In genomic region chr9:136615631-136616306, GRCh38 we compare ENCODE assay signal across 16 cellular contexts. TPM values are rescaled to one million over a fixed set of nuclear protein-coding genes. Genes with fewer than 3 reads are reported as not detected.
DNase-seq lines count a peak whose midpoint lies in the region; ATAC-seq and TF ChIP-seq lines count a peak whose summit lies in the region.
"Had no signal": no experiment of that assay in that cellular context is flagged by ENCODE, and none has a peak within 500 bp of the region (broad histone marks: within the 10 kb centered on the region; RNA-seq: fewer than 3 reads in every experiment).

No MANE protein-coding gene starts in this region.

- H3K36me3 ChIP-seq in HCT116 (ENCODE audit: control insufficient read depth in 1 of 2, insufficient read depth in 2 of 2, low read length in 2 of 2) (no peaks in the 10 kb centered on the region), mesendoderm (ENCODE audit: control insufficient read depth, insufficient read depth, low read length) (no peaks in the 10 kb centered on the region)
- H3K36me3 ChIP-seq: breast epithelium had no signal

- H2AFZ ChIP-seq in HCT116 (ENCODE audit: low read depth, low read length, poor library complexity, severe bottlenecking): no peak overlapping the region

- TF ChIP-seq CTCF in C4-2B (conservative IDR thresholded peaks at IDR 0.05) (no peak), HCT116 (IDR thresholded peaks at IDR 0.05 in 2 of 3, conservative IDR thresholded peaks at IDR 0.05 in 1 of 3; ENCODE audit: borderline replicate concordance in 1 of 3, insufficient read depth in 1 of 3, low read depth in 2 of 3, low read length in 2 of 3) (no peak), VCaP (conservative IDR thresholded peaks at IDR 0.05) (no peak)

- peak overlapping the region; percentile 38 for H3K56ac ChIP-seq in mesendoderm (ENCODE audit: low read length)

- H3K4me1 ChIP-seq in HCT116 (ENCODE audit: control insufficient read depth in 1 of 2, insufficient read depth in 2 of 2, low read length in 2 of 2) (peaks cover 0 to 10% of the 10 kb centered on the region in 2 experiments; a peak in 3 of 4 replicates), mesendoderm (ENCODE audit: control insufficient read depth, low read depth, low read length) (no peaks in the 10 kb centered on the region)

- H2BK15ac ChIP-seq in mesendoderm (replicated peaks; ENCODE audit: low read depth): no peak overlapping the region

- no peak overlapping the region for H4K8ac ChIP-seq in mesendoderm (ENCODE audit: low read depth, low read length)

- no peak for TF ChIP-seq POLR2A in HCT116 (IDR thresholded peaks at IDR 0.05; ENCODE audit: borderline replicate concordance, extremely low read depth, insufficient read depth, insufficient read length)

- ATAC-seq in HCT116: peak; percentile 68
- ATAC-seq in HG02870 (IDR thresholded peaks at IDR 0.05; ENCODE audit: unreplicated experiment): no peak

- BruUV-seq in HCT116 (replicated peaks; lab: Mats Ljungman, UMichigan): no TSS peak

- H4K20me1 ChIP-seq in HCT116 (ENCODE audit: insufficient read depth): no peaks in the 10 kb centered on the region

- H3K18ac ChIP-seq in mesendoderm (ENCODE audit: low read length): no peak overlapping the region

- no peak overlapping the region for H2BK5ac ChIP-seq in mesendoderm (ENCODE audit: low read length)

- no peaks in the 10 kb centered on the region for H3K79me2 ChIP-seq in HCT116 (ENCODE audit: insufficient read depth, low read length)
- no peaks in the 10 kb centered on the region for H3K79me2 ChIP-seq in mesendoderm (ENCODE audit: control insufficient read depth, insufficient read depth, low read length)

- no peaks in the 10 kb centered on the region for H3K79me1 ChIP-seq in mesendoderm (ENCODE audit: low read length)

- no peak overlapping the region for H3K4ac ChIP-seq in mesendoderm (ENCODE audit: low read depth, low read length)

- H3K27me3 ChIP-seq in HCT116 (ENCODE audit: insufficient read depth, low read length): no peaks in the 10 kb centered on the region
- no peaks in the 10 kb centered on the region for H3K27me3 ChIP-seq in mesendoderm (ENCODE audit: insufficient read depth, low read length, poor library complexity)
- H3K27me3 ChIP-seq: breast epithelium had no signal

- H3K4me2 ChIP-seq in HCT116 (ENCODE audit: low read length) (peak overlapping the region; percentile 41), mesendoderm (ENCODE audit: low read length) (no peak overlapping the region)

- H3K4me3 ChIP-seq in HCT116 (replicated peaks in 1 of 2; ENCODE audit: low read depth in 1 of 2, low read length in 2 of 2) (no peak overlapping the region), mesendoderm (ENCODE audit: low read length) (no peak overlapping the region)
- H3K4me3 ChIP-seq: breast epithelium had no signal

- DNase-seq in HCT116 (ENCODE audit: low read depth, low spot score) (no peak), mesendoderm (peak; percentile 44), NCI-H1092 treated with DMSO at 0.1 percent for 48 hours (lab: John Stamatoyannopoulos, UW) (no peak), SIG-M5 treated with dmso at 0.1 percent for 504 hours (lab: John Stamatoyannopoulos, UW; ENCODE audit: unreplicated experiment) (no peak)
- no peak for DNase-seq in activated CD4-positive, CD25-positive, alpha-beta regulatory T cell treated with anti-CD3 and anti-CD28 coated beads, Interleukin-2, amount 50 U/mL, for 72 hours
- DNase-seq: GF-D8, HCEC 1CT, kidney glomerular epithelial cell, naive B cell, NCI-H1048, NCI-H446 treated with DMSO at 0.1 percent for 48 hours had no signal

- H3K23ac ChIP-seq in mesendoderm (ENCODE audit: low read length): no peak overlapping the region

- no peaks in the 10 kb centered on the region for H3K9me3 ChIP-seq in HCT116 (ENCODE audit: control insufficient read depth in 1 of 2, insufficient read depth in 1 of 2, low read depth in 1 of 2, low read length in 2 of 2)
- H3K9me3 ChIP-seq: breast epithelium had no signal

- intact Hi-C loops in HCT116 (cut with micrococcal nuclease): no loop called here

- no peaks in the 10 kb centered on the region for H3K9me2 ChIP-seq in HCT116 (ENCODE audit: insufficient read depth)

- no peak overlapping the region for H2BK120ac ChIP-seq in mesendoderm (ENCODE audit: low read depth, low read length)

- H4K5ac ChIP-seq in mesendoderm (ENCODE audit: low read length): no peak overlapping the region

- CTCF ChIA-PET in HCT116 (lab: Charles Lee): no interaction called here

- TF ChIP-seq RAD21 in HCT116 (IDR thresholded peaks at IDR 0.05; ENCODE audit: low read depth): no peak

- RAD21 ChIA-PET in HCT116 (lab: Charles Lee; ENCODE audit: low non-redundant PET in 1 of 2, low total read pairs in 2 of 2, uncharacterized antibody in 2 of 2, unreplicated experiment in 2 of 2): no interaction called here

- no CpG with 5 or more reads among the region's 17 CpGs for WGBS in mesendoderm (ENCODE audit: extremely low coverage, insufficient coverage, low lambda C conversion rate)

- POLR2A ChIA-PET in HCT116 (lab: Charles Lee): no interaction called here

- H3K27ac ChIP-seq in C4-2B: peak overlapping the region; percentile 27
- no peak overlapping the region for H3K27ac ChIP-seq in HCT116 (ENCODE audit: low read depth, low read length)
- peak overlapping the region; percentile 24; the same call in 1 of the 2 replicates for H3K27ac ChIP-seq in VCaP
- no peak overlapping the region for H3K27ac ChIP-seq in mesendoderm (ENCODE audit: low read depth, low read length)

- no peak overlapping the region for H3K9ac ChIP-seq in HCT116 (ENCODE audit: low read length)
- no peak overlapping the region for H3K9ac ChIP-seq in mesendoderm (ENCODE audit: low read length)

- H2AK5ac ChIP-seq in mesendoderm (ENCODE audit: low read length): no peak overlapping the region

TF ChIP-seq in HCT116, 20 proteins besides CTCF, POLR2A, EP300 and RAD21:
- TF ChIP-seq TCF7L2 (IDR thresholded peaks at IDR 0.05; ENCODE audit: borderline replicate concordance, extremely low read depth, insufficient read depth, insufficient read length): no peak
TF ChIP-seq in HCT116: peak in this region for 0.

RNA-seq across cellular contexts. Expression of gene EGFL7, which starts 46.9 kb away (rescaled TPM):
- total RNA-seq in HCT116 (2021; ENCODE audit: unreplicated experiment): 82.0 TPM
- 87.5 and 89.7 TPM in 2 replicates for polyA plus RNA-seq in HCT116 (2012)
- polyA plus RNA-seq in mesendoderm (2013, experiment 1 of 2): 14.0 TPM
- polyA plus RNA-seq in mesendoderm (2013, experiment 2 of 2): 13.6 TPM
- total RNA-seq: CD4-positive, alpha-beta memory T cell had no signal

Comparison
In these comparisons a context has a peak if more than half of its experiments do, and no peak if none do; other contexts are left out.
1. H3K27ac ChIP-seq: peak in C4-2B (single experiment) and VCaP (single experiment); none in HCT116 (single experiment) and mesendoderm (single experiment).